ENCODE assay signal across 10 cellular contexts in the genomic region with DNA sequence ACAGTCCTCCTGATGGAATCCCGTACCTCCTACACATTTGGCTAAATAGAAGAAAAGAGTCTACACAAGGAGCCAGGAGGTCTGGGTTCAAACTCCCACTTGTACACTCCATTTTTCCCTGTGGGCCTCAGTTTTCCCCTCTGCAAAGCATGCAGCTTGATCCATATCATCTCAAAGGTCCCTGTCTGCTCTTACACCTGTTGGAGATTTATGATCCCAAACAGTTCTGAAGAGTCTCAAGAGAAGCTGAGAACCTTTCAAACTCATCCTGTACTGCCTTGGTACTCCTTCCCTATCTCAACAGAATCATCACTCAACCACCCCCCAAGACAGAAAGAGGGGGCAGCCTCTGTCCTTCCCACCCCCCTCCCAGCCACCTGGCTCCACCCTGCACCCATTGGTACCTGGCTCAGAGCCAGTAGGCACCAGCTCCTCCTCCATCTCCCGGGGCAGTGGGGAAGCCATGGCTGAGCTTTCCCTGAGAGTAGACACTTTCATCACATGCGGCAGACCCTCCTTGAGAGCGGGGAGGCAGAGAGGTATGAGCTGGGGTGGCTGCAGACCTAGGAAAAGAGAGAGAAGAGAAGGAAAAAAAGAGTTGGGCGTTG. TPM values are rescaled to one million over a fixed set of nuclear protein-coding genes. Genes with fewer than 3 reads are reported as not detected.
DNase-seq lines count a peak whose midpoint lies in the region; ATAC-seq, FAIRE-seq and TF ChIP-seq lines count a peak whose summit lies in the region.
"Had no signal": no experiment of that assay in that cellular context is flagged by ENCODE, and none has a peak within 500 bp of the region (broad histone marks: within the 10 kb centered on the region; RNA-seq: fewer than 3 reads in every experiment).

No MANE protein-coding gene starts in this region.

- H3K9ac ChIP-seq in skeletal muscle satellite cell (ENCODE audit: low read depth, low read length) = peak overlapping the region; percentile 91

- TF ChIP-seq CTCF in VCaP (conservative IDR thresholded peaks at IDR 0.05) (no peak), gastroesophageal sphincter (IDR thresholded peaks at IDR 0.05) (no peak)

- H3K36me3 ChIP-seq in gastroesophageal sphincter (peaks cover 3 to 50% of the 10 kb centered on the region in 2 donors), skeletal muscle satellite cell (ENCODE audit: insufficient read depth, low read length) (peaks cover 47% of the 10 kb centered on the region)

- peak overlapping the region; percentile 95 for H3K4me2 ChIP-seq in skeletal muscle satellite cell (ENCODE audit: low read length)

- no peak for FAIRE-seq in H54 (lab: Jason Lieb, UNC)
- FAIRE-seq: frontal cortex had no signal

- ATAC-seq in gastroesophageal sphincter (no peak), HG03457 (IDR thresholded peaks at IDR 0.05; ENCODE audit: unreplicated experiment) (no peak), HG02884 (IDR thresholded peaks at IDR 0.05; ENCODE audit: unreplicated experiment) (no peak)

- H3K4me1 ChIP-seq in gastroesophageal sphincter (peaks cover 7 to 89% (median 61%) of the 10 kb centered on the region in 3 donors), skeletal muscle satellite cell (ENCODE audit: control insufficient read depth, insufficient read depth, low read length) (peaks cover 61% of the 10 kb centered on the region)

- peak overlapping the region; percentile 22 to 96 for H3K4me3 ChIP-seq in gastroesophageal sphincter
- H3K4me3 ChIP-seq in skeletal muscle satellite cell (ENCODE audit: low read length) = peak overlapping the region; percentile 91

- 26 to 41% methylated on average over 3 of the region's 5 CpGs for WGBS in gastroesophageal sphincter (ENCODE audit: low coverage in 1 of 2), 2 donors

- DNase-seq in H54 (ENCODE audit: insufficient read length, low spot score) (peak; percentile 41), retina (no peak)
- no peak for DNase-seq in activated effector memory CD4-positive, alpha-beta T cell treated with Interleukin-2 at 50 U/mL for 16 hours

- H3K9me3 ChIP-seq in gastroesophageal sphincter (no peaks in the 10 kb centered on the region), skeletal muscle satellite cell (replicated peaks; ENCODE audit: low read length) (no peaks in the 10 kb centered on the region)

- H3K27ac ChIP-seq in VCaP = peak overlapping the region; percentile 88
- H3K27ac ChIP-seq in gastroesophageal sphincter = peak overlapping the region; percentile 86 to 98 (median 97)
- H3K27ac ChIP-seq: WERI-Rb-1 had no signal

- no peak for TF ChIP-seq EP300 in gastroesophageal sphincter (IDR thresholded peaks at IDR 0.05)

- H3K27me3 ChIP-seq in gastroesophageal sphincter (no peaks in the 10 kb centered on the region), skeletal muscle satellite cell (ENCODE audit: control insufficient read depth, insufficient read depth, low read length) (no peaks in the 10 kb centered on the region)

- TF ChIP-seq POLR2A in H54 (IDR thresholded peaks at IDR 0.05; ENCODE audit: low read depth, low read length) (no peak), gastroesophageal sphincter (IDR thresholded peaks at IDR 0.05) (peak in 1 of 2 donors; percentile 1)

RNA-seq across cellular contexts. Expression of a gene that starts 3.3 kb away (rescaled TPM):
- 100 to 1,000 TPM in 2 of 4 donors, 10 to 100 TPM in 2; 95.6 to 130 (median 108) TPM for total RNA-seq in gastroesophageal sphincter
- 48.2 and 67.3 TPM in 2 replicates for total RNA-seq in skeletal muscle satellite cell (2012; rRNA removed)

RNA-seq across cellular contexts. Expression of a gene that starts 14.2 kb away (rescaled TPM):
- total RNA-seq in gastroesophageal sphincter = 100 to 1,000 TPM in 1 of 4 donors, 10 to 100 TPM in 3; 66.0 to 101 (median 79.8) TPM
- total RNA-seq in skeletal muscle satellite cell (2012; rRNA removed) = 74.0 and 75.1 TPM in 2 replicates

RNA-seq across cellular contexts. Expression of a gene that starts 16.7 kb away (rescaled TPM):
- under 1 TPM in 1 of 4 donors, not detected in 3; 0.69 TPM for total RNA-seq in gastroesophageal sphincter
- total RNA-seq in skeletal muscle satellite cell (2012; rRNA removed) = not detected in 2 replicates
- total RNA-seq: frontal cortex had no signal

RNA-seq across cellular contexts. Expression of a gene that starts 59.5 kb away (rescaled TPM):
- not detected for total RNA-seq in gastroesophageal sphincter
- total RNA-seq in skeletal muscle satellite cell (2012; rRNA removed) = not detected in 2 replicates
- total RNA-seq: frontal cortex had no signal
